In the genomic region with DNA sequence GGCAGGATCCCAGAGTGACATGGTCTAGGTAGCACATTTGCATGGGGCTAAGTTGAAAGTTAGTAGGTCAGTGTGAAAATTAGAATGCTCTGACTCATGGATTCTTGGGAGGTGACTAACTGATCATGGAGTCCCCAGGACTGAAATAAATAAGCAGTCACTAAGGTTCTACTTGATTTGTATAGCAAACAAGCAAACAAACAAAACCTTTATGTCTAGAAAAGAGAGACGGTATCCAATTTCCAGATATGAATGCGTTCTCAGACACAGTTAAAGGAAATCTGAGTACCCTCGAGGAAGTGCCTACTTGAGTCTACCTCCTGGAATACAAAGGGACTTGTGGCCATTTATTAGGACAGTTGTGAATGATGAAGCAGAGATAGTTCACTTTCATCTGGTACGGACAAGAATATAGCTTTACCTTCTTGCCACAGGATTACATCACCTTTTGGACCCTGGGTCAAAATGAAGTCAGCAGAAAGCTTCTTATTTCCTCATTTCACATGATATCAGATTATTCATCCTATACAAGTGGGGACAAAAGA, we compare ENCODE assay signal across 10 cellular contexts. TPM values are rescaled to one million over a fixed set of nuclear protein-coding genes. Genes with fewer than 3 reads are reported as not detected.
DNase-seq lines count a peak whose midpoint lies in the region; ATAC-seq and TF ChIP-seq lines count a peak whose summit lies in the region.
"Had no signal": no experiment of that assay in that cellular context is flagged by ENCODE, and none has a peak within 500 bp of the region (broad histone marks: within the 10 kb centered on the region; RNA-seq: fewer than 3 reads in every experiment).

No MANE protein-coding gene starts in this region.

- POLR2A ChIA-PET in A673 (lab: Charles Lee; ENCODE audit: low non-redundant PET) = no interaction called here

- CTCF ChIA-PET in A673 (lab: Charles Lee) = no interaction called here

- H3K27ac ChIP-seq in A673 (ENCODE audit: low read depth, low read length, poor library complexity, severe bottlenecking) (no peak overlapping the region), RWPE2 (ENCODE audit: poor library complexity, severe bottlenecking) (peak overlapping the region; percentile 27)
- H3K27ac ChIP-seq: BLaER1 treated with 17β-estradiol and CSF1 and Interleukin-3, amounts not matched to agents 10 nM and 100 nM had no signal

- no peaks in the 10 kb centered on the region; the same call in 1 of the 2 replicates for H3K27me3 Mint-ChIP-seq in HFFc6 (ENCODE audit: insufficient read depth)
- H3K27me3 Mint-ChIP-seq: T-cell had no signal

- intact Hi-C loops in A673 (cut with micrococcal nuclease; ENCODE audit: unreplicated experiment) = loop anchor here (5.0 kb wide), 2 partner anchors 149 to 264 kb away; no protein-coding TSS in a partner anchor

- no peaks in the 10 kb centered on the region for H3K9me3 Mint-ChIP-seq in HFFc6
- H3K9me3 Mint-ChIP-seq: T-cell had no signal

- H3K36me3 ChIP-seq in A673 (ENCODE audit: insufficient read depth, low read length, poor library complexity, severe bottlenecking) (no peaks in the 10 kb centered on the region), RWPE2 (ENCODE audit: low read depth) (peaks cover 16% of the 10 kb centered on the region)

- H3K9me3 ChIP-seq in A673 (ENCODE audit: low read depth, low read length, poor library complexity, severe bottlenecking) (no peaks in the 10 kb centered on the region), RWPE2 (ENCODE audit: severe bottlenecking) (no peaks in the 10 kb centered on the region)
- H3K9me3 ChIP-seq: BLaER1 treated with 17β-estradiol and CSF1 and Interleukin-3, amounts not matched to agents 10 nM and 100 nM had no signal

- peaks cover 47% of the 10 kb centered on the region for H3K4me1 Mint-ChIP-seq in HFFc6 (ENCODE audit: low read depth)
- H3K4me1 Mint-ChIP-seq: T-cell had no signal

- H3K4me3 Mint-ChIP-seq in HFFc6 = no peak overlapping the region
- H3K4me3 Mint-ChIP-seq: T-cell had no signal

- TF ChIP-seq CTCF in A673 (conservative IDR thresholded peaks at IDR 0.05; ENCODE audit: low read depth, low read length) (no peak), HFFc6 (IDR thresholded peaks at IDR 0.05) (no peak), RWPE2 (IDR thresholded peaks at IDR 0.05; ENCODE audit: poor library complexity, severe bottlenecking) (no peak), foreskin fibroblast (IDR thresholded peaks at IDR 0.05; ENCODE audit: low read depth, low read length) (no peak)

- H3K27me3 ChIP-seq in A673 (replicated peaks; ENCODE audit: insufficient read depth, low read depth, low read length, poor library complexity) = no peaks in the 10 kb centered on the region
- H3K27me3 ChIP-seq in RWPE2 (ENCODE audit: insufficient read depth, poor library complexity, severe bottlenecking) = no peaks in the 10 kb centered on the region
- H3K27me3 ChIP-seq: BLaER1 treated with 17β-estradiol and CSF1 and Interleukin-3, amounts not matched to agents 10 nM and 100 nM had no signal

- H3K4me3 ChIP-seq in A673 (ENCODE audit: low read depth, low read length, poor library complexity, severe bottlenecking) = no peak overlapping the region
- H3K4me3 ChIP-seq in RWPE2 (ENCODE audit: severe bottlenecking) = no peak overlapping the region
- H3K4me3 ChIP-seq in foreskin fibroblast (ENCODE audit: low read depth in 1 of 2, low read length in 2 of 2) = no peak overlapping the region
- H3K4me3 ChIP-seq: BLaER1 treated with 17β-estradiol and CSF1 and Interleukin-3, amounts not matched to agents 10 nM and 100 nM had no signal

- no peaks in the 10 kb centered on the region for H3K4me1 ChIP-seq in A673 (ENCODE audit: insufficient read depth, low read length, poor library complexity, severe bottlenecking)
- peaks cover 8% of the 10 kb centered on the region for H3K4me1 ChIP-seq in RWPE2 (ENCODE audit: insufficient read depth, poor library complexity, severe bottlenecking)
- H3K4me1 ChIP-seq: BLaER1 treated with 17β-estradiol and CSF1 and Interleukin-3, amounts not matched to agents 10 nM and 100 nM had no signal

- peak; percentile 15 for DNase-seq in A673 (ENCODE audit: low spot score)
- peak; percentile 59 for DNase-seq in HFFc6
- no peak for DNase-seq in RWPE2 (ENCODE audit: low spot score)
- DNase-seq in foreskin fibroblast = peak; percentile 69 to 84
- no peak for DNase-seq in SIG-M5 (lab: John Stamatoyannopoulos, UW)
- no peak for DNase-seq in stimulated activated CD8-positive, alpha-beta memory T cell treated with anti-CD3 and anti-CD28 coated beads, Interleukin-4, amount 100 ng/mL, for 48 hours
- no peak for DNase-seq in activated naive CD4-positive, alpha-beta T cell treated with Interleukin-2 at 50 U/mL for 16 hours
- DNase-seq: T-cell had no signal

- no peaks in the 10 kb centered on the region for H3K36me3 Mint-ChIP-seq in HFFc6 (ENCODE audit: low read depth)
- H3K36me3 Mint-ChIP-seq: T-cell had no signal

- no TSS peak for BruUV-seq in A673 (replicated peaks; lab: Mats Ljungman, UMichigan)

- peak overlapping the region; percentile 65 for H3K27ac Mint-ChIP-seq in HFFc6
- H3K27ac Mint-ChIP-seq: T-cell had no signal

- peak; percentile 92 for ATAC-seq in RWPE2 (ENCODE audit: low read depth)
- no peak for ATAC-seq in GM21619 (IDR thresholded peaks at IDR 0.05; ENCODE audit: unreplicated experiment)
- ATAC-seq: T-cell had no signal

RNA-seq across cellular contexts. Expression of a gene that starts 54.3 kb away (rescaled TPM):
- 46.7 and 51.1 TPM in 2 replicates for total RNA-seq in A673 (2021)
- total RNA-seq in HFFc6 (2021; fragmentation: NEBNext Ultra II Directional; extraction: Animal tissue kit (Norgen Biotek cat#: 25700)) = 10 to 100 TPM; 36.0 to 47.6 (median 43.1) TPM

Comparison
In these comparisons a context has a peak if more than half of its experiments do, and no peak if none do; other contexts are left out.
1. DNase-seq: peak in A673 (single experiment), HFFc6 (single experiment) and foreskin fibroblast (2 of 2); none in RWPE2 (single experiment), SIG-M5 (single experiment), stimulated activated CD8-positive, alpha-beta memory T cell treated with anti-CD3 and anti-CD28 coated beads, Interleukin-4, amount 100 ng/mL, for 48 hours (single experiment) and activated naive CD4-positive, alpha-beta T cell treated with Interleukin-2 at 50 U/mL for 16 hours (single experiment).